Comparison of ENCODE assay signal across 1 cellular context in genomic region chr19:11505032-11505503, GRCh38.
TF ChIP-seq lines count a peak whose summit lies in the region.

No MANE protein-coding gene starts in this region.

TF ChIP-seq in HepG2, 621 proteins besides CTCF, POLR2A, EP300 and RAD21 (continued from another document):
- TF ChIP-seq ZNF501 (CRISPR knock-in tag; IDR thresholded peaks at IDR 0.05) (peak; percentile 27), PHB2 (IDR thresholded peaks at IDR 0.05; ENCODE audit: partially characterized antibody) (no peak), SP5 (CRISPR knock-in tag; IDR thresholded peaks at IDR 0.05; ENCODE audit: borderline replicate concordance, low read depth) (peak; percentile 62; the same call in 1 of the 2 replicates), MXI1 (IDR thresholded peaks at IDR 0.05; ENCODE audit: borderline replicate concordance, low read depth, low read length) (peak; percentile 56; the same call in 1 of the 3 replicates), ATRX (CRISPR knock-in tag; IDR thresholded peaks at IDR 0.05; ENCODE audit: borderline replicate concordance) (no peak), ATF6 (CRISPR knock-in tag; conservative IDR thresholded peaks at IDR 0.05) (no peak), ZNF205 (CRISPR knock-in tag; IDR thresholded peaks at IDR 0.05) (0 out of 2 replicates have a peak, but pooled peaks have one; percentile 12), SMAD3 (CRISPR knock-in tag; IDR thresholded peaks at IDR 0.05) (no peak), ZNF607 (CRISPR knock-in tag; IDR thresholded peaks at IDR 0.05; ENCODE audit: borderline replicate concordance) (peak; percentile 83; the same call in 1 of the 2 replicates), ZNF740 (CRISPR knock-in tag; IDR thresholded peaks at IDR 0.05) (peak; percentile 73; the same call in 1 of the 2 replicates), ZNF772 (CRISPR knock-in tag; IDR thresholded peaks at IDR 0.05) (no peak), PRDM15 (CRISPR knock-in tag; IDR thresholded peaks at IDR 0.05) (peak; percentile 88), MNT (IDR thresholded peaks at IDR 0.05) (0 out of 2 replicates have a peak, but pooled peaks have one; percentile 7), HNF1B (CRISPR knock-in tag; IDR thresholded peaks at IDR 0.05) (peak; percentile 63), ZFP62 (CRISPR knock-in tag; IDR thresholded peaks at IDR 0.05) (no peak)
